In genomic region chr21:7744406-7745099, GRCh38 we compare ENCODE assay signal across 7 cellular contexts.
DNase-seq lines count a peak whose midpoint lies in the region; ATAC-seq, FAIRE-seq and TF ChIP-seq lines count a peak whose summit lies in the region.
"Not testable (repeated sequence)": the region's sequence is repeated elsewhere in the genome, so short reads cannot be mapped to it uniquely, and the experiment has no call there.

No MANE protein-coding gene starts in this region.

- H3K36me3 Mint-ChIP-seq in memory B cell: not testable (repeated sequence)

- H3K4me3 Mint-ChIP-seq in memory B cell: not testable (repeated sequence)

- not testable (repeated sequence) for H3K4me2 ChIP-seq in GM12878 (ENCODE audit: control insufficient read depth, insufficient read depth)

- not testable (repeated sequence) for H3K27ac ChIP-seq in GM12878 (ENCODE audit: control insufficient read depth, insufficient read depth)

- BruUV-seq in GM12878 (replicated peaks; lab: Mats Ljungman, UMichigan): not testable (repeated sequence)

- not testable (repeated sequence) for H3K36me3 ChIP-seq in GM12878 (ENCODE audit: control insufficient read depth in 2 of 2, insufficient read depth in 2 of 2, low read length in 1 of 2)

- not testable (repeated sequence) for H3K27me3 ChIP-seq in GM12878 (replicated peaks in 1 of 2; ENCODE audit: control insufficient read depth in 2 of 2, insufficient read depth in 2 of 2, low read length in 1 of 2)

- SMC1A ChIA-PET in GM12878 (lab: Charles Lee; ENCODE audit: uncharacterized antibody, unreplicated experiment): not testable (repeated sequence)

- intact Hi-C loops in GM12878 (cut with micrococcal nuclease; ENCODE audit: unreplicated experiment): not testable (repeated sequence)

- H3K9me3 ChIP-seq in GM12878 (replicated peaks; ENCODE audit: control insufficient read depth, insufficient read depth, low read length): not testable (repeated sequence)

- CTCF ChIA-PET in GM12878 (lab: Yijun Ruan, JAX): not testable (repeated sequence)

- RAD21 ChIA-PET in GM12878 (lab: Charles Lee; ENCODE audit: unreplicated experiment): not testable (repeated sequence)

- not testable (repeated sequence) for FAIRE-seq in GM12878 (lab: Jason Lieb, UNC)

- H3K27me3 Mint-ChIP-seq in memory B cell: not testable (repeated sequence)

- H3K27ac Mint-ChIP-seq in memory B cell: not testable (repeated sequence)

- not testable (repeated sequence) for H3K79me2 ChIP-seq in GM12878 (ENCODE audit: control insufficient read depth, insufficient read depth, low read length)

- H3K9me3 Mint-ChIP-seq in memory B cell: not testable (repeated sequence)

- TF ChIP-seq POLR2A in GM12878 (IDR thresholded peaks at IDR 0.05; ENCODE audit: low read depth, low read length): not testable (repeated sequence)

- not testable (repeated sequence) for H3K4me3 ChIP-seq in GM12878

- H2AFZ ChIP-seq in GM12878 (ENCODE audit: control insufficient read depth, low read depth, low read length): not testable (repeated sequence)

- TF ChIP-seq CTCF in GM12878 (IDR thresholded peaks at IDR 0.05 in 2 of 3, conservative IDR thresholded peaks at IDR 0.05 in 1 of 3; ENCODE audit: control insufficient read depth in 2 of 3, extremely low read depth in 1 of 3, insufficient read depth in 1 of 3, low read depth in 3 of 3, low read length in 3 of 3): not testable (repeated sequence)

- no CpG with 5 or more reads among the region's 49 CpGs for WGBS in GM12878 (ENCODE audit: insufficient coverage, insufficient replicate concordance, low lambda C conversion rate, missing lambda C conversion rate)

- TF ChIP-seq EP300 in GM12878 (IDR thresholded peaks at IDR 0.05; ENCODE audit: borderline replicate concordance in 1 of 2, control insufficient read depth in 1 of 2, low read depth in 2 of 2, low read length in 2 of 2): not testable (repeated sequence)

- H3K4me1 Mint-ChIP-seq in memory B cell: not testable (repeated sequence)

- POLR2A ChIA-PET in GM12878 (lab: Charles Lee): not testable (repeated sequence)

- H3K9ac ChIP-seq in GM12878 (ENCODE audit: control insufficient read depth, insufficient read depth, low read length): not testable (repeated sequence)

- not testable (repeated sequence) for H3K4me1 ChIP-seq in GM12878 (ENCODE audit: control insufficient read depth, insufficient read depth, low read length)

- ATAC-seq in GM18868 (IDR thresholded peaks at IDR 0.05; ENCODE audit: unreplicated experiment): peak; percentile 99
- ATAC-seq in GM21367 (IDR thresholded peaks at IDR 0.05; ENCODE audit: unreplicated experiment): peak; percentile 92
- peak; percentile 98 for ATAC-seq in HG02642 (IDR thresholded peaks at IDR 0.05; ENCODE audit: poor library complexity, unreplicated experiment)
- ATAC-seq in HG03097 (IDR thresholded peaks at IDR 0.05; ENCODE audit: low FRiP score, unreplicated experiment): peak; percentile 95
- peak; percentile 82 for ATAC-seq in HG03575 (IDR thresholded peaks at IDR 0.05; ENCODE audit: extremely low read depth, insufficient number of reproducible peaks, low FRiP score, unreplicated experiment)
- peak; percentile 100 for ATAC-seq in GM12878
- ATAC-seq in memory B cell (ENCODE audit: low read depth): peak; percentile 97

- DNase-seq in GM12878 (ENCODE audit: low read depth, low spot score); memory B cell (ENCODE audit: low spot score in 2 of 2): not testable (repeated sequence)

- TF ChIP-seq RAD21 in GM12878 (IDR thresholded peaks at IDR 0.05; ENCODE audit: insufficient read depth, low read depth, low read length): not testable (repeated sequence)

- in situ Hi-C loops in GM12878 (cut with MboI): not testable (repeated sequence)

- not testable (repeated sequence) for H4K20me1 ChIP-seq in GM12878 (ENCODE audit: control insufficient read depth, insufficient read depth)
